In genomic region chr2:144533221-144533620, GRCh38 we compare ENCODE assay signal across 24 cellular contexts.
"Had no signal": no experiment of that assay in that cellular context is flagged by ENCODE, and none has a peak within 500 bp of the region (broad histone marks: within the 10 kb centered on the region; RNA-seq: fewer than 3 reads in every experiment).

No MANE protein-coding gene starts in this region.

- H3K4me3 ChIP-seq: colonic mucosa, gastrocnemius medialis, lung, neural progenitor cell, prostate gland, sigmoid colon, testis, tibial artery, upper lobe of left lung had no signal

- H3K27me3 ChIP-seq: colonic mucosa, gastrocnemius medialis, neural progenitor cell, sigmoid colon, testis, tibial artery, upper lobe of left lung had no signal

- H3K27ac ChIP-seq: colonic mucosa, epithelial cell of prostate, gastrocnemius medialis, neural progenitor cell, prostate gland, sigmoid colon, testis, tibial artery, upper lobe of left lung had no signal

- H2AFZ ChIP-seq: neural progenitor cell had no signal

- H3K4me1 ChIP-seq: colonic mucosa, gastrocnemius medialis, prostate gland, sigmoid colon, testis had no signal

- FAIRE-seq: kidney, urothelium cell line had no signal

- H3K4me2 ChIP-seq: neural progenitor cell had no signal

- H3K9ac ChIP-seq: neural progenitor cell had no signal

- H3K36me3 ChIP-seq: colonic mucosa, gastrocnemius medialis, neural progenitor cell, prostate gland, sigmoid colon, tibial artery, upper lobe of left lung had no signal

- ATAC-seq: esophagus mucosa; gastrocnemius medialis; left lobe of liver; natural killer cell; right cardiac atrium; stimulated activated memory B cell treated with anti-CD40 and anti-IgM and Interleukin-4, amounts not matched to agents 10 μg/mL and 1 μg/mL and 100 μg/mL, for 72 hours; stimulated activated naive CD8-positive, alpha-beta T cell treated with anti-CD3 and anti-CD28 coated beads, Interleukin-15, Interleukin-2, amounts not matched to agents 100 U/mL and 50 U/mL, for 24 hours had no signal

- DNase-seq: colonic mucosa; effector CD8-positive, alpha-beta T cell; endodermal cell; foreskin fibroblast; gastrocnemius medialis; head of caudate nucleus; kidney; natural killer cell; right cardiac atrium; sigmoid colon; stimulated activated CD4-positive, alpha-beta T cell treated with anti-CD3 and anti-CD28 coated beads, Interleukin-4, amount 100 ng/mL, for 4 hours; stimulated activated naive CD8-positive, alpha-beta T cell treated with anti-CD3 and anti-CD28 coated beads, Interleukin-15, Interleukin-2, amounts not matched to agents 100 U/mL and 50 U/mL, for 24 hours; substantia nigra; testis; tibial artery; upper lobe of left lung had no signal

- H3K9me3 ChIP-seq: colonic mucosa, gastrocnemius medialis, prostate gland, sigmoid colon, testis, tibial artery, upper lobe of left lung had no signal
